Comparison of ENCODE assay signal across 9 cellular contexts in genomic region chr18:37294951-37295350, GRCh38.
DNase-seq lines count a peak whose midpoint lies in the region; ATAC-seq and TF ChIP-seq lines count a peak whose summit lies in the region.
"Had no signal": no experiment of that assay in that cellular context is flagged by ENCODE, and none has a peak within 500 bp of the region (broad histone marks: within the 10 kb centered on the region; RNA-seq: fewer than 3 reads in every experiment).

No MANE protein-coding gene starts in this region.

- H3K4me1 ChIP-seq in transverse colon (peaks cover 9 to 15% (median 12%) of the 10 kb centered on the region in 4 donors), sigmoid colon (peaks cover 0 to 14% (median 13%) of the 10 kb centered on the region in 4 donors)
- H3K4me1 ChIP-seq in CD8-positive, alpha-beta memory T cell (ENCODE audit: insufficient read depth, low read length) = no peaks in the 10 kb centered on the region

- H3K4me3 Mint-ChIP-seq in CD8-positive, alpha-beta memory T cell = no peak overlapping the region

- no peaks in the 10 kb centered on the region for H3K36me3 ChIP-seq in transverse colon
- no peaks in the 10 kb centered on the region for H3K36me3 ChIP-seq in sigmoid colon
- H3K36me3 ChIP-seq in CD8-positive, alpha-beta memory T cell (ENCODE audit: insufficient read depth, low read length) = no peaks in the 10 kb centered on the region

- TF ChIP-seq POLR2A in transverse colon (IDR thresholded peaks at IDR 0.05) (no peak), sigmoid colon (IDR thresholded peaks at IDR 0.05) (no peak)

- 40 to 58% methylated on average over 2 to 4 of the region's 4 CpGs for WGBS in transverse colon (ENCODE audit: low coverage in 1 of 2), 2 donors
- 32 to 40% methylated on average over 4 of the region's 4 CpGs for WGBS in sigmoid colon, 2 donors

- peaks cover 1 to 6% of the 10 kb centered on the region in 2 donors for H3K27me3 Mint-ChIP-seq in CD8-positive, alpha-beta memory T cell

- POLR2A ChIA-PET in CD8-positive, alpha-beta memory T cell (lab: Charles Lee) = no interaction called here

- CTCF ChIA-PET in CD8-positive, alpha-beta memory T cell (lab: Charles Lee) = no interaction called here

- intact Hi-C loops in transverse colon (cut with DNase I; ENCODE audit: low total_unique reads) = no loop called here
- intact Hi-C loops in sigmoid colon (cut with DNase I) = no loop called here

- H3K27ac Mint-ChIP-seq in CD8-positive, alpha-beta memory T cell = no peak overlapping the region

- peak; percentile 22 for DNase-seq in stimulated activated CD4-positive, alpha-beta T cell treated with anti-CD3 and anti-CD28 coated beads, Interleukin-15, amount 100 ng/mL, for 24 hours
- no peak for DNase-seq in stimulated activated CD4-positive, alpha-beta T cell treated with anti-CD3 and anti-CD28 coated beads, Interleukin-4, amount 100 ng/mL, for 4 hours
- peak; percentile 29 for DNase-seq in NCI-H1694 treated with DMSO at 0.1 percent for 48 hours (lab: John Stamatoyannopoulos, UW)
- no peak for DNase-seq in epithelial cell of proximal tubule (ENCODE audit: low read depth)
- peak; percentile 14 for DNase-seq in transverse colon
- DNase-seq in sigmoid colon = no peak
- DNase-seq in CD8-positive, alpha-beta memory T cell = no peak
- DNase-seq: activated CD4-positive, alpha-beta T cell treated with anti-CD3 and anti-CD28 coated beads, Interleukin-2, amount 50 U/mL, for 1 hour had no signal

- TF ChIP-seq CTCF in epithelial cell of proximal tubule (conservative IDR thresholded peaks at IDR 0.05; ENCODE audit: low read depth, low read length) (peak; percentile 80), transverse colon (IDR thresholded peaks at IDR 0.05) (peak in 1 of 5 experiments; percentile 18), sigmoid colon (IDR thresholded peaks at IDR 0.05) (no peak)

- ATAC-seq in GM18861 (IDR thresholded peaks at IDR 0.05; ENCODE audit: unreplicated experiment) = no peak

- no peaks in the 10 kb centered on the region for H3K4me1 Mint-ChIP-seq in CD8-positive, alpha-beta memory T cell

- H3K27me3 ChIP-seq in transverse colon (no peaks in the 10 kb centered on the region), sigmoid colon (no peaks in the 10 kb centered on the region)
- H3K27me3 ChIP-seq in CD8-positive, alpha-beta memory T cell (ENCODE audit: insufficient read depth, low read length, poor library complexity, severe bottlenecking) = no peaks in the 10 kb centered on the region

- H3K4me3 ChIP-seq in epithelial cell of proximal tubule (ENCODE audit: low read depth, low read length) = no peak overlapping the region
- no peak overlapping the region for H3K4me3 ChIP-seq in transverse colon
- H3K4me3 ChIP-seq in sigmoid colon = no peak overlapping the region
- no peak overlapping the region for H3K4me3 ChIP-seq in CD8-positive, alpha-beta memory T cell (ENCODE audit: low read length)

- peaks cover 0 to 2% (median 0%) of the 10 kb centered on the region in 5 donors for H3K9me3 Mint-ChIP-seq in CD8-positive, alpha-beta memory T cell

- H3K36me3 Mint-ChIP-seq in CD8-positive, alpha-beta memory T cell = no peaks in the 10 kb centered on the region

- H3K9me3 ChIP-seq in transverse colon (no peaks in the 10 kb centered on the region), sigmoid colon (no peaks in the 10 kb centered on the region)
- H3K9me3 ChIP-seq in CD8-positive, alpha-beta memory T cell (ENCODE audit: low read length) = no peaks in the 10 kb centered on the region

- TF ChIP-seq EP300 in transverse colon (IDR thresholded peaks at IDR 0.05; ENCODE audit: low read depth) (no peak), sigmoid colon (IDR thresholded peaks at IDR 0.05) (no peak)

- H3K27ac ChIP-seq in transverse colon = no peak overlapping the region
- H3K27ac ChIP-seq in sigmoid colon = no peak overlapping the region
- no peak overlapping the region for H3K27ac ChIP-seq in CD8-positive, alpha-beta memory T cell (ENCODE audit: low read depth, low read length)

- in situ Hi-C loops in transverse colon (cut with MboI; ENCODE audit: low pct_ligation_motif_present in 1 of 4, low pct_unique_long_range_greater_than_20kb in 1 of 4, low sequenced_read_pairs in 3 of 4) = no loop called here

Comparison
In these comparisons a context has a peak if more than half of its experiments do, and no peak if none do; other contexts are left out.
1. DNase-seq: peak in stimulated activated CD4-positive, alpha-beta T cell treated with anti-CD3 and anti-CD28 coated beads, Interleukin-15, amount 100 ng/mL, for 24 hours (single experiment), NCI-H1694 treated with DMSO at 0.1 percent for 48 hours (single experiment) and transverse colon (single experiment); none in stimulated activated CD4-positive, alpha-beta T cell treated with anti-CD3 and anti-CD28 coated beads, Interleukin-4, amount 100 ng/mL, for 4 hours (0 of 2), epithelial cell of proximal tubule (single experiment), sigmoid colon (single experiment) and CD8-positive, alpha-beta memory T cell (0 of 5).